Comparison of ENCODE assay signal across 20 cellular contexts in the genomic region with DNA sequence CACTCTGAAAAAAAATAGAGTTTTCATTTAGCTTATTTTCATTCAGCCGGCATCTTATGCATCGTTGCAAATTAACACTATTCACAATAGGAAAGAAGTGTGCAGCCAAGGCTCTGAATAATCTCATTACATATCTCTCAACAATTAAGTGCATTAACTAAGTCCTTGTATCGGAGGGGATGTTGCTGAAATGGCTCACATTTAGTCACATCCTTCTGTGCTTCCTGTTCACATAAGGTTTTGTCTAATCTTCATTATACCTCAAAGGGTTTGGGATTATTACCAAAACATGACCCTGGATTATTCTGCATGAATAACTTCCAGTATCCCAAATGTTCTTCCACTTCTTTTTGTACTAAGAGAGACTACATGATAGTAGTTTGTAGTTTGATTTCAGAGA.
DNase-seq lines count a peak whose midpoint lies in the region; ATAC-seq and TF ChIP-seq lines count a peak whose summit lies in the region.
"Had no signal": no experiment of that assay in that cellular context is flagged by ENCODE, and none has a peak within 500 bp of the region (broad histone marks: within the 10 kb centered on the region; RNA-seq: fewer than 3 reads in every experiment).

No MANE protein-coding gene starts in this region.

- no peaks in the 10 kb centered on the region for H3K27me3 Mint-ChIP-seq in CD4-positive, alpha-beta memory T cell
- H3K27me3 Mint-ChIP-seq: CD4-positive, CD25-positive, alpha-beta regulatory T cell had no signal

- CTCF ChIA-PET in CD4-positive, alpha-beta memory T cell (lab: Charles Lee; ENCODE audit: partially characterized antibody): no interaction called here

- no peak for TF ChIP-seq CTCF in epithelial cell of esophagus (IDR thresholded peaks at IDR 0.05; ENCODE audit: insufficient read depth, low read depth, low read length, missing control alignments)

- no peak overlapping the region for H3K4me3 ChIP-seq in epithelial cell of esophagus (ENCODE audit: low read length)
- H3K4me3 ChIP-seq in CD4-positive, alpha-beta memory T cell (ENCODE audit: low read length in 2 of 2): no peak overlapping the region
- H3K4me3 ChIP-seq: A549, BLaER1, GM12878 had no signal

- no peaks in the 10 kb centered on the region for H3K9me3 ChIP-seq in CD4-positive, alpha-beta memory T cell (ENCODE audit: control insufficient read depth in 1 of 2, low read length in 2 of 2)
- H3K9me3 ChIP-seq: A549, BE2C, BLaER1, Caco-2 had no signal

- no peaks in the 10 kb centered on the region for H3K4me1 ChIP-seq in CD4-positive, alpha-beta memory T cell (ENCODE audit: insufficient read depth, low read length)
- H3K4me1 ChIP-seq: A549, BE2C, BLaER1, Caco-2 had no signal

- H3K9me3 Mint-ChIP-seq in CD4-positive, alpha-beta memory T cell: peaks cover 8 to 27% (median 21%) of the 10 kb centered on the region in 8 donors

- H3K36me3 ChIP-seq in CD4-positive, alpha-beta memory T cell (ENCODE audit: insufficient read depth, low read length): no peaks in the 10 kb centered on the region
- H3K36me3 ChIP-seq: BE2C, BLaER1 had no signal

- no peaks in the 10 kb centered on the region for H3K4me1 Mint-ChIP-seq in CD4-positive, alpha-beta memory T cell
- H3K4me1 Mint-ChIP-seq: CD14-positive monocyte; CD4-positive, CD25-positive, alpha-beta regulatory T cell had no signal

- no peaks in the 10 kb centered on the region for H3K27me3 ChIP-seq in CD4-positive, alpha-beta memory T cell (ENCODE audit: insufficient read depth, low read length)
- H3K27me3 ChIP-seq: BE2C, BLaER1 had no signal

- peak; percentile 54 for DNase-seq in NCI-H82 (lab: John Stamatoyannopoulos, UW)
- DNase-seq in NCI-H82 treated with DMSO at 0.1 percent for 48 hours (lab: John Stamatoyannopoulos, UW; ENCODE audit: unreplicated experiment): no peak
- peak; percentile 34 for DNase-seq in HT1080 (ENCODE audit: low read depth)
- peak; percentile 11 for DNase-seq in epithelial cell of esophagus (ENCODE audit: low read depth)
- DNase-seq in CD4-positive, alpha-beta memory T cell: no peak
- DNase-seq: ACHN; BE2C; C1 segment of cervical spinal cord; Caco-2; Calu3; CD4-positive, CD25-positive, alpha-beta regulatory T cell; CD8-positive, alpha-beta T cell; DMS79 treated with DMSO at 0.1 percent for 48 hours; GDM1 had no signal

- H3K27ac Mint-ChIP-seq in CD4-positive, alpha-beta memory T cell: no peak overlapping the region
- H3K27ac Mint-ChIP-seq: CD14-positive monocyte; CD4-positive, CD25-positive, alpha-beta regulatory T cell; CD8-positive, alpha-beta T cell had no signal

- no peak overlapping the region for H3K4me3 Mint-ChIP-seq in CD4-positive, alpha-beta memory T cell
- H3K4me3 Mint-ChIP-seq: CD14-positive monocyte; CD4-positive, CD25-positive, alpha-beta regulatory T cell; CD8-positive, alpha-beta T cell had no signal

- POLR2A ChIA-PET in CD4-positive, alpha-beta memory T cell (lab: Charles Lee; ENCODE audit: partially characterized antibody): no interaction called here

- no peak overlapping the region for H3K27ac ChIP-seq in CD4-positive, alpha-beta memory T cell (ENCODE audit: low read depth, low read length)
- H3K27ac ChIP-seq: 22Rv1, A549, BLaER1 had no signal

- H3K36me3 Mint-ChIP-seq in CD4-positive, alpha-beta memory T cell: no peaks in the 10 kb centered on the region
- H3K36me3 Mint-ChIP-seq: CD14-positive monocyte; CD4-positive, CD25-positive, alpha-beta regulatory T cell; CD8-positive, alpha-beta T cell had no signal

- intact Hi-C loops in CD4-positive, alpha-beta memory T cell (cut with micrococcal nuclease): no loop called here

- ATAC-seq in GM21360 (IDR thresholded peaks at IDR 0.05; ENCODE audit: unreplicated experiment): no peak
- ATAC-seq: A549; CD8-positive, alpha-beta T cell; GM12878 had no signal

Comparison
In these comparisons a context has a peak if more than half of its experiments do, and no peak if none do; other contexts are left out.
1. DNase-seq: peak in NCI-H82 (single experiment), HT1080 (single experiment) and epithelial cell of esophagus (single experiment); none in NCI-H82 treated with DMSO at 0.1 percent for 48 hours (single experiment) and CD4-positive, alpha-beta memory T cell (0 of 5).